ENCODE assay signal across 9 cellular contexts in genomic region chr3:190617185-190617584, GRCh38.
DNase-seq lines count a peak whose midpoint lies in the region; ATAC-seq, FAIRE-seq and TF ChIP-seq lines count a peak whose summit lies in the region.
"Had no signal": no experiment of that assay in that cellular context is flagged by ENCODE, and none has a peak within 500 bp of the region (broad histone marks: within the 10 kb centered on the region; RNA-seq: fewer than 3 reads in every experiment).

No MANE protein-coding gene starts in this region.

- peak; percentile 85 for ATAC-seq in GM18868 (IDR thresholded peaks at IDR 0.05; ENCODE audit: unreplicated experiment)
- peak; percentile 72 for ATAC-seq in HG02852 (IDR thresholded peaks at IDR 0.05; ENCODE audit: unreplicated experiment)

- no peak overlapping the region for H3K27ac ChIP-seq in right atrium auricular region

- H3K4me3 ChIP-seq in right atrium auricular region: no peak overlapping the region

- DNase-seq in RCC 7860 (ENCODE audit: low spot score) (peak; percentile 13), right atrium auricular region (ENCODE audit: low spot score) (peak; percentile 62), inferior parietal cortex (ENCODE audit: extremely low spot score) (no peak), NCI-H2196 (lab: John Stamatoyannopoulos, UW; ENCODE audit: unreplicated experiment) (no peak), GM19238 (ENCODE audit: insufficient read length, low spot score) (no peak), NCI-H1436 (lab: John Stamatoyannopoulos, UW) (no peak)

- no peak for TF ChIP-seq CTCF in right atrium auricular region (IDR thresholded peaks at IDR 0.05)

- no peaks in the 10 kb centered on the region for H3K9me3 ChIP-seq in right atrium auricular region

- FAIRE-seq in RCC 7860 (lab: Jason Lieb, UNC): no peak
- FAIRE-seq: endometrium had no signal

- H3K36me3 ChIP-seq in right atrium auricular region: no peaks in the 10 kb centered on the region

- H3K4me1 ChIP-seq in right atrium auricular region: no peaks in the 10 kb centered on the region

- H3K27me3 ChIP-seq in right atrium auricular region: no peaks in the 10 kb centered on the region

Comparison
In these comparisons a context has a peak if more than half of its experiments do, and no peak if none do; other contexts are left out.
1. DNase-seq: peak in RCC 7860 (single experiment) and right atrium auricular region (single experiment); none in inferior parietal cortex (single experiment), NCI-H2196 (single experiment), GM19238 (single experiment) and NCI-H1436 (single experiment).